ENCODE assay signal across 17 cellular contexts in genomic region chr2:120915670-120916069, GRCh38.
DNase-seq lines count a peak whose midpoint lies in the region; ATAC-seq and TF ChIP-seq lines count a peak whose summit lies in the region.
"Had no signal": no experiment of that assay in that cellular context is flagged by ENCODE, and none has a peak within 500 bp of the region (broad histone marks: within the 10 kb centered on the region; RNA-seq: fewer than 3 reads in every experiment).

No MANE protein-coding gene starts in this region.

- H3K27ac Mint-ChIP-seq in H9: peak overlapping the region in 1 of 3 experiments; percentile 39; a peak in 1 of 7 replicates
- H3K27ac Mint-ChIP-seq: activated CD8-positive, alpha-beta memory T cell treated with anti-CD3 and anti-CD28 coated beads, Interleukin-2, amount 10 ng/mL, durations not matched to agents 7 days and 5 days; CD8-positive, alpha-beta T cell; endodermal cell; immature natural killer cell had no signal

- H3K9ac ChIP-seq in H9 (ENCODE audit: extremely low read depth, insufficient read length, low read length): no peak overlapping the region

- H3K4me1 ChIP-seq in cardiac muscle cell (ENCODE audit: low read depth) (peaks cover 23% of the 10 kb centered on the region), lung (ENCODE audit: control insufficient read depth in 2 of 2, insufficient read depth in 2 of 2, low read length in 2 of 2) (peaks cover 16 to 22% of the 10 kb centered on the region in 2 donors), tibial artery (peaks cover 7 to 87% (median 64%) of the 10 kb centered on the region in 4 donors), H9 (ENCODE audit: insufficient read depth, low read length) (peaks cover 8% of the 10 kb centered on the region)

- H3K36me3 ChIP-seq in cardiac muscle cell (no peaks in the 10 kb centered on the region), brain microvascular endothelial cell (replicated peaks) (no peaks in the 10 kb centered on the region), lung (ENCODE audit: control insufficient read depth in 2 of 2, insufficient read depth in 2 of 2, low read length in 2 of 2) (no peaks in the 10 kb centered on the region), tibial artery (no peaks in the 10 kb centered on the region)

- H3K79me2 ChIP-seq in H9 (ENCODE audit: insufficient read depth, low read length): no peaks in the 10 kb centered on the region

- H4K8ac ChIP-seq in H9 (replicated peaks; ENCODE audit: insufficient read length, low read depth, low read length): no peak overlapping the region

- H3T11ph ChIP-seq in H9 (ENCODE audit: low read length): no peak overlapping the region

- H3K4me1 Mint-ChIP-seq in H9: peaks cover 24 to 30% of the 10 kb centered on the region in 2 experiments
- H3K4me1 Mint-ChIP-seq: activated CD8-positive, alpha-beta memory T cell treated with anti-CD3 and anti-CD28 coated beads, Interleukin-2, amount 10 ng/mL, durations not matched to agents 7 days and 5 days; central memory CD8-positive, alpha-beta T cell; immature natural killer cell had no signal

- no peak overlapping the region for H3K23ac ChIP-seq in H9 (ENCODE audit: insufficient read length, low read depth, low read length)

- DNase-seq in cardiac muscle cell (ENCODE audit: low read depth in 1 of 2, low spot score in 1 of 2): peak in 1 of 2 donors; percentile 60
- no peak for DNase-seq in left ventricle myocardium superior
- no peak for DNase-seq in brain microvascular endothelial cell
- no peak for DNase-seq in lung (ENCODE audit: low spot score)
- DNase-seq in tibial artery: no peak
- DNase-seq in H9: no peak
- no peak for DNase-seq in GM19240 (ENCODE audit: insufficient read length, low spot score)
- DNase-seq: activated CD8-positive, alpha-beta memory T cell treated with anti-CD3 and anti-CD28 coated beads, Interleukin-2, amount 10 ng/mL, durations not matched to agents 7 days and 5 days; CD8-positive, alpha-beta T cell; endodermal cell; immature natural killer cell; stimulated activated CD4-positive, alpha-beta T cell treated with anti-CD3 and anti-CD28 coated beads, Interleukin-15, amount 100 ng/mL, for 24 hours; T-helper 1 cell had no signal

- no peak overlapping the region for H3K56ac ChIP-seq in H9 (ENCODE audit: insufficient read length, low read depth, low read length)

- peak overlapping the region; percentile 5 for H3K27ac ChIP-seq in cardiac muscle cell
- H3K27ac ChIP-seq in brain microvascular endothelial cell: peak overlapping the region; percentile 81
- peak overlapping the region; percentile 45 to 69 for H3K27ac ChIP-seq in lung (ENCODE audit: low read depth in 1 of 2, low read length in 1 of 2)
- peak overlapping the region; percentile 78 to 90 for H3K27ac ChIP-seq in tibial artery
- no peak overlapping the region for H3K27ac ChIP-seq in H9 (ENCODE audit: insufficient read length, low read depth, low read length)
- H3K27ac ChIP-seq: HL-60 had no signal

- H3K9me3 ChIP-seq in cardiac muscle cell (ENCODE audit: low read depth) (no peaks in the 10 kb centered on the region), lung (ENCODE audit: control insufficient read depth in 2 of 2, insufficient read depth in 1 of 2, low read length in 1 of 2) (no peaks in the 10 kb centered on the region), tibial artery (no peaks in the 10 kb centered on the region), H9 (ENCODE audit: control insufficient read depth, low read depth, low read length) (no peaks in the 10 kb centered on the region)

- no peaks in the 10 kb centered on the region for H4K20me1 ChIP-seq in H9 (ENCODE audit: control insufficient read depth, insufficient read depth, insufficient read length)

- H3K4me3 Mint-ChIP-seq in H9: no peak overlapping the region
- H3K4me3 Mint-ChIP-seq: activated CD8-positive, alpha-beta memory T cell treated with anti-CD3 and anti-CD28 coated beads, Interleukin-2, amount 10 ng/mL, durations not matched to agents 7 days and 5 days; CD8-positive, alpha-beta T cell; central memory CD8-positive, alpha-beta T cell; endodermal cell; immature natural killer cell had no signal

- H4K91ac ChIP-seq in H9 (ENCODE audit: insufficient read length, low read depth, low read length): no peak overlapping the region

- H3K18ac ChIP-seq in H9 (ENCODE audit: insufficient read length, low read depth, low read length): no peak overlapping the region

- no peaks in the 10 kb centered on the region for H3K9me3 Mint-ChIP-seq in H9
- H3K9me3 Mint-ChIP-seq: CD8-positive, alpha-beta T cell; central memory CD8-positive, alpha-beta T cell; endodermal cell; immature natural killer cell had no signal

- no peak overlapping the region for H3K4me2 ChIP-seq in H9 (ENCODE audit: insufficient read depth, insufficient read length, low read length)

- H2BK20ac ChIP-seq in H9 (ENCODE audit: low read depth, low read length, poor library complexity, severe bottlenecking): no peak overlapping the region

- H2AFZ ChIP-seq in H9 (ENCODE audit: low read length): no peak overlapping the region

- H2BK5ac ChIP-seq in H9 (ENCODE audit: insufficient read length, low read length): no peak overlapping the region

- no peak overlapping the region for H4K5ac ChIP-seq in H9 (ENCODE audit: insufficient read length, low read depth, low read length)

- no peak overlapping the region for H2BK15ac ChIP-seq in H9 (ENCODE audit: low read depth, low read length)

- in situ Hi-C loops in brain microvascular endothelial cell (cut with HindIII; ENCODE audit: low pct_ligation_motif_present, low sequenced_read_pairs): no loop called here

- intact Hi-C loops in left ventricle myocardium superior (cut with micrococcal nuclease): no loop called here
- intact Hi-C loops in tibial artery (cut with DNase I; ENCODE audit: low total_unique reads): loop anchor here (5.0 to 10.0 kb wide), 2 partner anchors 181 to 368 kb away; partner anchors contain the start of gene GLI2

- H2BK12ac ChIP-seq in H9 (ENCODE audit: insufficient read length, low read depth, low read length): no peak overlapping the region

- H2AK5ac ChIP-seq in H9 (ENCODE audit: insufficient read length, low read length): no peak overlapping the region

- no peaks in the 10 kb centered on the region for H3K23me2 ChIP-seq in H9 (ENCODE audit: insufficient read length, low read depth, low read length, poor library complexity, severe bottlenecking)

- H3K4me3 ChIP-seq in cardiac muscle cell (no peak overlapping the region), brain microvascular endothelial cell (ENCODE audit: low read depth, low read length) (no peak overlapping the region), lung (no peak overlapping the region), tibial artery (no peak overlapping the region)
- H3K4me3 ChIP-seq: GM12878 had no signal

- H3K27me3 Mint-ChIP-seq in H9 (ENCODE audit: low read depth): no peaks in the 10 kb centered on the region; the same call in 1 of the 2 replicates
- H3K27me3 Mint-ChIP-seq: activated CD8-positive, alpha-beta memory T cell treated with anti-CD3 and anti-CD28 coated beads, Interleukin-2, amount 10 ng/mL, durations not matched to agents 7 days and 5 days; central memory CD8-positive, alpha-beta T cell had no signal

- WGBS in lung, 2 donors: 45 to 71% methylated on average over 3 of the region's 3 CpGs
- WGBS in H9 (ENCODE audit: extremely low coverage, insufficient read length, low lambda C conversion rate): no CpG with 5 or more reads among the region's 3 CpGs

- no peak overlapping the region for H3K14ac ChIP-seq in H9 (ENCODE audit: insufficient read depth, low read length)

- H3K36me3 Mint-ChIP-seq in H9 (ENCODE audit: insufficient read depth in 1 of 3, low read depth in 3 of 3): peaks cover 0 to 2% (median 0%) of the 10 kb centered on the region in 3 experiments; a peak in 3 of 7 replicates
- H3K36me3 Mint-ChIP-seq: activated CD8-positive, alpha-beta memory T cell treated with anti-CD3 and anti-CD28 coated beads, Interleukin-2, amount 10 ng/mL, durations not matched to agents 7 days and 5 days; CD8-positive, alpha-beta T cell; immature natural killer cell had no signal

- H3K27me3 ChIP-seq in cardiac muscle cell: no peaks in the 10 kb centered on the region
- H3K27me3 ChIP-seq in brain microvascular endothelial cell (replicated peaks): no peaks in the 10 kb centered on the region
- H3K27me3 ChIP-seq in lung (ENCODE audit: control insufficient read depth, insufficient read depth): no peaks in the 10 kb centered on the region
- no peaks in the 10 kb centered on the region for H3K27me3 ChIP-seq in tibial artery
- H3K27me3 ChIP-seq in H9 (ENCODE audit: insufficient read depth, low read length): no peaks in the 10 kb centered on the region

- H2BK120ac ChIP-seq in H9 (ENCODE audit: low read depth, low read length, poor library complexity, severe bottlenecking): no peak overlapping the region

- ATAC-seq in left ventricle myocardium superior: no peak
- ATAC-seq in lung (ENCODE audit: insufficient read depth, low FRiP score): no peak
- no peak for ATAC-seq in GM21786 (IDR thresholded peaks at IDR 0.05; ENCODE audit: unreplicated experiment)
- ATAC-seq: activated CD8-positive, alpha-beta memory T cell treated with anti-CD3 and anti-CD28 coated beads, Interleukin-2, amount 10 ng/mL, durations not matched to agents 7 days and 5 days; CD8-positive, alpha-beta T cell; GM12878 had no signal

- no peak for TF ChIP-seq CTCF in cardiac muscle cell (IDR thresholded peaks at IDR 0.05; ENCODE audit: low read depth, low read length)
- TF ChIP-seq CTCF in brain microvascular endothelial cell (IDR thresholded peaks at IDR 0.05; ENCODE audit: low read depth, low read length, missing control alignments): no peak
- TF ChIP-seq CTCF in lung (IDR thresholded peaks at IDR 0.05; ENCODE audit: control extremely low read depth, extremely low read depth): no peak
- no peak for TF ChIP-seq CTCF in tibial artery (IDR thresholded peaks at IDR 0.05)
- TF ChIP-seq CTCF in H9 (conservative IDR thresholded peaks at IDR 0.05): no peak

- H3K4ac ChIP-seq in H9 (ENCODE audit: low read depth, low read length): no peak overlapping the region

- no peaks in the 10 kb centered on the region for H3K79me1 ChIP-seq in H9 (ENCODE audit: insufficient read depth, low read depth, low read length, poor library complexity, severe bottlenecking)
